ENCODE assay signal across 19 cellular contexts in genomic region chr5:128274441-128274840, GRCh38.
"Had no signal": no experiment of that assay in that cellular context is flagged by ENCODE, and none has a peak within 500 bp of the region (broad histone marks: within the 10 kb centered on the region; RNA-seq: fewer than 3 reads in every experiment).

No MANE protein-coding gene starts in this region.

- H3K36me3 ChIP-seq: tibial artery had no signal

- H3K4me3 ChIP-seq: coronary artery, heart left ventricle, psoas muscle, spleen, tibial artery had no signal

- H3K27ac ChIP-seq: coronary artery, parathyroid adenoma, psoas muscle, spleen, tibial artery had no signal

- DNase-seq: effector memory CD4-positive, alpha-beta T cell; heart left ventricle; hippocampal formation; left colon; mesendoderm; naive thymus-derived CD4-positive, alpha-beta T cell; nephron progenitor cell; psoas muscle; retina; spleen; stimulated activated CD4-positive, alpha-beta T cell treated with anti-CD3 and anti-CD28 coated beads, Interleukin-15, amount 100 ng/mL, for 24 hours; stimulated activated CD4-positive, alpha-beta T cell treated with anti-CD3 and anti-CD28 coated beads, Interleukin-1b, Interleukin-23, amount 100 ng/mL, for 48 hours; stimulated activated CD4-positive, alpha-beta T cell treated with anti-CD3 and anti-CD28 coated beads, Interleukin-4, amount 100 ng/mL, for 24 hours; tibial artery had no signal

- H3K4me1 ChIP-seq: parathyroid adenoma, psoas muscle, spleen, tibial artery had no signal

- ATAC-seq: esophagus mucosa; heart left ventricle; left colon; naive thymus-derived CD4-positive, alpha-beta T cell; psoas muscle; sciatic nerve; stimulated activated memory B cell treated with anti-CD40 and anti-IgM and Interleukin-4, amounts not matched to agents 10 μg/mL and 1 μg/mL and 100 μg/mL, for 72 hours had no signal

- H3K27me3 ChIP-seq: heart left ventricle, spleen, tibial artery had no signal

- H3K9me3 ChIP-seq: heart left ventricle, psoas muscle, spleen, tibial artery had no signal
